Comparison of ENCODE assay signal across 11 cellular contexts in the genomic region with DNA sequence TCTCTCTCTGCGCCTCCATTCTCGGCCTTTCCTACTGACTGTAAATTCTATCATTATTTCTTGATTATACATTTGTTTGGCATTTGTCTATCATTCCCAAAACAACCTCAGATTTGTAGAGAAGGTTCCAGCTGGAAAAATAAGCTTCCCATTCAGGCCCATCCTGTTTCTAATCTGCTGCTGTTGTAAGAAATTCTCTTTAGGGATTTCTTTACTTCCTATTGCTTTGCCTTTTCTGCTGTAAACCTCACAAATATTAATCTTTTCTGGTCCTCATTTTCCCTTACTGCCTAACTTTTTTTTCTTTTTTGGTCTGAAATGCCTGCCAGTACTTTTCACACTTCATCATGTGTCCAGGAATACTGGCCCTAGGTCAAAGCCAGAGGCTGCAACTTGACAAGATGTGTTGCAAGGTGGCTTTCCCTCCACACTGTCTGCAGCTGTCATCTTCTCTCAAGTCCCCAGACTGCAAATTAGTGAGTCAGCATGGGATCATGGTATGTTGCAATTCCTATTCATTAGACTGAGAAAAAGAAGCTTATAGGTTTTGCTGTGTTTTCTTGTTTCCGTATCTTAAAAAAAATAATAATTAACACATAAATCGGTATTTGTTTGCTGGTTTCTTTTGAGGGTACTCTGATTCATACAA.
DNase-seq lines count a peak whose midpoint lies in the region; TF ChIP-seq lines count a peak whose summit lies in the region.
"Had no signal": no experiment of that assay in that cellular context is flagged by ENCODE, and none has a peak within 500 bp of the region (broad histone marks: within the 10 kb centered on the region; RNA-seq: fewer than 3 reads in every experiment).

No MANE protein-coding gene starts in this region.

- no peak overlapping the region for H3K18ac ChIP-seq in mesendoderm (ENCODE audit: low read length)

- H3K56ac ChIP-seq in mesendoderm (ENCODE audit: low read length): no peak overlapping the region

- no peaks in the 10 kb centered on the region for H3K27me3 Mint-ChIP-seq in T-helper 2 cell treated with Interferon-gamma antibody and Interleukin-4, amounts not matched to agents 5 μg/mL and 100 μg/mL, for 36 hours (ENCODE audit: low read depth)
- H3K27me3 Mint-ChIP-seq in activated T-cell treated with anti-CD3 and anti-CD28 coated beads, Interleukin-2, amount 50 U/mL, for 24 hours: no peaks in the 10 kb centered on the region

- no peak overlapping the region for H2AK5ac ChIP-seq in mesendoderm (ENCODE audit: low read length)

- no CpG with 5 or more reads among the region's 4 CpGs for WGBS in mesendoderm (ENCODE audit: extremely low coverage, insufficient coverage, low lambda C conversion rate)

- H4K8ac ChIP-seq in mesendoderm (ENCODE audit: low read depth, low read length): no peak overlapping the region

- H3K27me3 ChIP-seq in NT2/D1 (ENCODE audit: insufficient read depth, insufficient read length): no peaks in the 10 kb centered on the region
- H3K27me3 ChIP-seq in mesendoderm (ENCODE audit: insufficient read depth, low read length, poor library complexity): no peaks in the 10 kb centered on the region
- H3K27me3 ChIP-seq: ascending aorta had no signal

- H2BK15ac ChIP-seq in mesendoderm (replicated peaks; ENCODE audit: low read depth): no peak overlapping the region

- H3K4ac ChIP-seq in mesendoderm (ENCODE audit: low read depth, low read length): no peak overlapping the region

- H3K4me2 ChIP-seq in mesendoderm (ENCODE audit: low read length): no peak overlapping the region

- H3K79me1 ChIP-seq in mesendoderm (ENCODE audit: low read length): no peaks in the 10 kb centered on the region

- H3K4me1 Mint-ChIP-seq in T-helper 2 cell treated with Interferon-gamma antibody and Interleukin-4, amounts not matched to agents 5 μg/mL and 100 μg/mL, for 36 hours (ENCODE audit: low read depth): no peaks in the 10 kb centered on the region
- H3K4me1 Mint-ChIP-seq in activated T-cell treated with anti-CD3 and anti-CD28 coated beads, Interleukin-2, amount 50 U/mL, for 24 hours (ENCODE audit: low read depth): no peaks in the 10 kb centered on the region

- H2BK120ac ChIP-seq in mesendoderm (ENCODE audit: low read depth, low read length): no peak overlapping the region

- H3K4me1 ChIP-seq in NT2/D1 (ENCODE audit: insufficient read depth, insufficient read length) (no peaks in the 10 kb centered on the region), mesendoderm (ENCODE audit: control insufficient read depth, low read depth, low read length) (no peaks in the 10 kb centered on the region)
- H3K4me1 ChIP-seq: ascending aorta had no signal

- TF ChIP-seq CTCF in epithelial cell of esophagus (IDR thresholded peaks at IDR 0.05; ENCODE audit: insufficient read depth, low read depth, low read length, missing control alignments): no peak

- peaks cover 13% of the 10 kb centered on the region for H3K9me3 Mint-ChIP-seq in T-helper 2 cell treated with Interferon-gamma antibody and Interleukin-4, amounts not matched to agents 5 μg/mL and 100 μg/mL, for 36 hours
- peaks cover 14% of the 10 kb centered on the region for H3K9me3 Mint-ChIP-seq in activated T-cell treated with anti-CD3 and anti-CD28 coated beads, Interleukin-2, amount 50 U/mL, for 24 hours

- H2BK5ac ChIP-seq in mesendoderm (ENCODE audit: low read length): no peak overlapping the region

- H3K4me3 ChIP-seq in NT2/D1 (ENCODE audit: insufficient read length, low read depth) (no peak overlapping the region), epithelial cell of esophagus (ENCODE audit: low read length) (no peak overlapping the region), mesendoderm (ENCODE audit: low read length) (no peak overlapping the region)
- H3K4me3 ChIP-seq: ascending aorta had no signal

- H3K4me3 Mint-ChIP-seq in T-helper 2 cell treated with Interferon-gamma antibody and Interleukin-4, amounts not matched to agents 5 μg/mL and 100 μg/mL, for 36 hours: no peak overlapping the region
- no peak overlapping the region for H3K4me3 Mint-ChIP-seq in activated T-cell treated with anti-CD3 and anti-CD28 coated beads, Interleukin-2, amount 50 U/mL, for 24 hours
- H3K4me3 Mint-ChIP-seq: neural crest cell had no signal

- H3K23ac ChIP-seq in mesendoderm (ENCODE audit: low read length): no peak overlapping the region

- no peak overlapping the region for H3K27ac Mint-ChIP-seq in T-helper 2 cell treated with Interferon-gamma antibody and Interleukin-4, amounts not matched to agents 5 μg/mL and 100 μg/mL, for 36 hours
- H3K27ac Mint-ChIP-seq in activated T-cell treated with anti-CD3 and anti-CD28 coated beads, Interleukin-2, amount 50 U/mL, for 24 hours: no peak overlapping the region

- H4K5ac ChIP-seq in mesendoderm (ENCODE audit: low read length): no peak overlapping the region

- no peaks in the 10 kb centered on the region for H3K79me2 ChIP-seq in mesendoderm (ENCODE audit: control insufficient read depth, insufficient read depth, low read length)

- H3K9me3 ChIP-seq in NT2/D1 (ENCODE audit: insufficient read depth, low read length): no peaks in the 10 kb centered on the region
- H3K9me3 ChIP-seq: ascending aorta had no signal

- no peaks in the 10 kb centered on the region for H3K36me3 ChIP-seq in NT2/D1 (ENCODE audit: insufficient read depth, insufficient read length, low read length)
- H3K36me3 ChIP-seq in mesendoderm (ENCODE audit: control insufficient read depth, insufficient read depth, low read length): no peaks in the 10 kb centered on the region
- H3K36me3 ChIP-seq: ascending aorta had no signal

- H3K9ac ChIP-seq in NT2/D1 (ENCODE audit: insufficient read length, low read depth) (no peak overlapping the region), mesendoderm (ENCODE audit: low read length) (no peak overlapping the region)

- H3K36me3 Mint-ChIP-seq in T-helper 2 cell treated with Interferon-gamma antibody and Interleukin-4, amounts not matched to agents 5 μg/mL and 100 μg/mL, for 36 hours (ENCODE audit: low read depth): no peaks in the 10 kb centered on the region
- no peaks in the 10 kb centered on the region for H3K36me3 Mint-ChIP-seq in activated T-cell treated with anti-CD3 and anti-CD28 coated beads, Interleukin-2, amount 50 U/mL, for 24 hours (ENCODE audit: low read depth)

- DNase-seq in GM03348 (ENCODE audit: low spot score) (peak; percentile 2), NT2/D1 (ENCODE audit: low read depth, low spot score) (peak; percentile 9), epithelial cell of esophagus (ENCODE audit: low read depth) (peak; percentile 89), mesendoderm (peak; percentile 78), mesenteric fat pad (ENCODE audit: low spot score) (no peak), superior temporal gyrus (ENCODE audit: extremely low spot score) (no peak)
- no peak for DNase-seq in T-helper 2 cell treated with Interferon-gamma antibody and Interleukin-4, amounts not matched to agents 5 μg/mL and 100 μg/mL, for 36 hours (ENCODE audit: low spot score)
- no peak for DNase-seq in activated T-cell treated with anti-CD3 and anti-CD28 coated beads, Interleukin-2, amount 50 U/mL, for 24 hours
- DNase-seq: NCI-H1092 treated with DMSO at 0.1 percent for 48 hours had no signal

- no peak overlapping the region for H3K27ac ChIP-seq in mesendoderm (ENCODE audit: low read depth, low read length)
- H3K27ac ChIP-seq: ascending aorta had no signal

Comparison
In these comparisons a context has a peak if more than half of its experiments do, and no peak if none do; other contexts are left out.
1. DNase-seq: peak in GM03348 (single experiment), NT2/D1 (single experiment), epithelial cell of esophagus (single experiment) and mesendoderm (single experiment); none in mesenteric fat pad (single experiment), T-helper 2 cell treated with Interferon-gamma antibody and Interleukin-4, amounts not matched to agents 5 μg/mL and 100 μg/mL, for 36 hours (single experiment), superior temporal gyrus (single experiment) and activated T-cell treated with anti-CD3 and anti-CD28 coated beads, Interleukin-2, amount 50 U/mL, for 24 hours (single experiment).